In the genomic region with DNA sequence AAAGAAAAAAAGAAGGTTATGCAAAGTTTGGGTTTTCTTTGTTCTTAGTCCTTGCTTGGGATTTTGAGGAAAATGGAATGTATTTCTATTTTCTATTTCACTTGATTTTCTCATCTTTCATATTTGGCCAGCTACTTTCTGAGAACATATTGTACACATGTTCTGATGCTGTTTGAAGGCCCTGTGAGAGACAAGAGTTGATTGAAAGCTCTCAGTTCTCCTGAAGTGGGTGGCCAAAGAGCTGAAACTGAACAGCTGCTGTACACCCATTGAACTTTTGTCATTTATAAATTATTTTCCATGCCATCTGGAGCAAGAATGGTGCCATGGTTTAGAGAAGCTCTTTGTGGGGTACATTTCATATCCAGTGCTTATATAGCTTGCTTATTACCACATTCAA, we compare ENCODE assay signal across 16 cellular contexts.
DNase-seq lines count a peak whose midpoint lies in the region; ATAC-seq, FAIRE-seq and TF ChIP-seq lines count a peak whose summit lies in the region.
"Had no signal": no experiment of that assay in that cellular context is flagged by ENCODE, and none has a peak within 500 bp of the region (broad histone marks: within the 10 kb centered on the region; RNA-seq: fewer than 3 reads in every experiment).

No MANE protein-coding gene starts in this region.

- intact Hi-C loops in GM12878 (cut with micrococcal nuclease; ENCODE audit: unreplicated experiment) (no loop called here), pancreas (cut with DNase I) (no loop called here)

- no peak for ATAC-seq in GM12878
- no peak for ATAC-seq in natural killer cell treated with Interleukin-12 subunit alpha and Interleukin-12 subunit beta and Interleukin-15 and Interleukin-18, amount 100 ng/mL, for 72 hours
- no peak for ATAC-seq in pancreas
- ATAC-seq in HG03139 (IDR thresholded peaks at IDR 0.05; ENCODE audit: unreplicated experiment), result no peak
- ATAC-seq: activated CD4-positive, alpha-beta T cell treated with anti-CD3 and anti-CD28 coated beads for 36 hours; esophagus mucosa had no signal

- FAIRE-seq in GM12878 (lab: Jason Lieb, UNC) (no peak), pancreas (lab: Jason Lieb, UNC) (no peak)

- TF ChIP-seq EP300 in GM12878 (IDR thresholded peaks at IDR 0.05; ENCODE audit: borderline replicate concordance in 1 of 2, control insufficient read depth in 1 of 2, low read depth in 2 of 2, low read length in 2 of 2), result no peak

- no peaks in the 10 kb centered on the region for H3K79me2 ChIP-seq in GM12878 (ENCODE audit: control insufficient read depth, insufficient read depth, low read length)

- no peak overlapping the region for H3K27ac ChIP-seq in GM12878 (ENCODE audit: control insufficient read depth, insufficient read depth)
- no peak overlapping the region for H3K27ac ChIP-seq in pancreas
- H3K27ac ChIP-seq: thoracic aorta had no signal

- H3K36me3 ChIP-seq in GM12878 (ENCODE audit: control insufficient read depth in 2 of 2, insufficient read depth in 2 of 2, low read length in 1 of 2) (no peaks in the 10 kb centered on the region), pancreas (no peaks in the 10 kb centered on the region)
- H3K36me3 ChIP-seq: thoracic aorta had no signal

- H3K9me3 Mint-ChIP-seq in HFFc6 (no peaks in the 10 kb centered on the region), progenitor cell of endocrine pancreas (ENCODE audit: low read depth) (no peaks in the 10 kb centered on the region)
- no peaks in the 10 kb centered on the region for H3K9me3 Mint-ChIP-seq in natural killer cell treated with Interleukin-12 subunit alpha and Interleukin-12 subunit beta and Interleukin-15 and Interleukin-18, amount 100 ng/mL, for 72 hours
- H3K9me3 Mint-ChIP-seq: CD14-positive monocyte had no signal

- H3K9ac ChIP-seq in GM12878 (ENCODE audit: control insufficient read depth, insufficient read depth, low read length), result no peak overlapping the region

- H3K27me3 Mint-ChIP-seq in HFFc6 (ENCODE audit: insufficient read depth), result no peaks in the 10 kb centered on the region
- H3K27me3 Mint-ChIP-seq in progenitor cell of endocrine pancreas, result no peaks in the 10 kb centered on the region
- peaks cover 1 to 3% of the 10 kb centered on the region in 2 donors for H3K27me3 Mint-ChIP-seq in natural killer cell treated with Interleukin-12 subunit alpha and Interleukin-12 subunit beta and Interleukin-15 and Interleukin-18, amount 100 ng/mL, for 72 hours

- CTCF ChIA-PET in GM12878 (lab: Yijun Ruan, JAX), result interaction anchor here (0.6 to 1.6 kb wide), 4 partner anchors 9 to 107 kb away, joined by 3 to 5 read pairs (median 3); no protein-coding TSS in a partner anchor

- no peak overlapping the region for H3K4me2 ChIP-seq in GM12878 (ENCODE audit: control insufficient read depth, insufficient read depth)

- DNase-seq in HFFc6 (no peak), NCI-H1694 treated with DMSO at 0.1 percent for 48 hours (lab: John Stamatoyannopoulos, UW) (peak; percentile 93), GM12878 (ENCODE audit: low read depth, low spot score) (no peak), progenitor cell of endocrine pancreas (ENCODE audit: low spot score, unreplicated experiment) (no peak), pancreas (no peak)
- no peak for DNase-seq in natural killer cell treated with Interleukin-12 subunit alpha and Interleukin-12 subunit beta and Interleukin-15 and Interleukin-18, amount 100 ng/mL, for 72 hours (ENCODE audit: low spot score)
- DNase-seq: activated CD4-positive, alpha-beta T cell treated with anti-CD3 and anti-CD28 coated beads for 36 hours; activated CD8-positive, alpha-beta memory T cell treated with anti-CD3 and anti-CD28 coated beads, Interleukin-2, amount 50 U/mL, for 4 hours; activated naive CD4-positive, alpha-beta T cell; HCEC 1CT; SIG-M5 had no signal

- in situ Hi-C loops in GM12878 (cut with MboI), result no loop called here

- no TSS peak for BruUV-seq in GM12878 (replicated peaks; lab: Mats Ljungman, UMichigan)

- TF ChIP-seq RAD21 in GM12878 (IDR thresholded peaks at IDR 0.05; ENCODE audit: insufficient read depth, low read depth, low read length), result no peak

- SMC1A ChIA-PET in GM12878 (lab: Charles Lee; ENCODE audit: uncharacterized antibody, unreplicated experiment), result interaction anchor here (0.7 to 1.8 kb wide), 4 partner anchors 24 to 70 kb away, joined by 3 to 5 read pairs (median 4); no protein-coding TSS in a partner anchor

- H3K4me3 Mint-ChIP-seq in HFFc6 (peak overlapping the region; percentile 37; the same call in 1 of the 2 replicates), progenitor cell of endocrine pancreas (ENCODE audit: low read depth) (no peak overlapping the region)
- H3K4me3 Mint-ChIP-seq in natural killer cell treated with Interleukin-12 subunit alpha and Interleukin-12 subunit beta and Interleukin-15 and Interleukin-18, amount 100 ng/mL, for 72 hours, result no peak overlapping the region
- H3K4me3 Mint-ChIP-seq: activated CD4-positive, alpha-beta T cell treated with anti-CD3 and anti-CD28 coated beads for 36 hours; CD14-positive monocyte had no signal

- no peak overlapping the region for H3K4me3 ChIP-seq in GM12878
- H3K4me3 ChIP-seq in pancreas, result no peak overlapping the region
- H3K4me3 ChIP-seq: skin epidermis, thoracic aorta had no signal

- POLR2A ChIA-PET in GM12878 (lab: Charles Lee), result interaction anchor here (0.6 to 1.0 kb wide), 2 partner anchors 79 to 274 kb away, joined by 3 to 5 read pairs; no protein-coding TSS in a partner anchor

- no peak overlapping the region for H2AFZ ChIP-seq in GM12878 (ENCODE audit: control insufficient read depth, low read depth, low read length)

- H3K36me3 Mint-ChIP-seq in HFFc6 (ENCODE audit: low read depth) (no peaks in the 10 kb centered on the region), progenitor cell of endocrine pancreas (ENCODE audit: insufficient read depth) (peaks cover 3% of the 10 kb centered on the region)
- H3K36me3 Mint-ChIP-seq in natural killer cell treated with Interleukin-12 subunit alpha and Interleukin-12 subunit beta and Interleukin-15 and Interleukin-18, amount 100 ng/mL, for 72 hours, result no peaks in the 10 kb centered on the region
- H3K36me3 Mint-ChIP-seq: CD14-positive monocyte had no signal

- H3K4me1 ChIP-seq in GM12878 (ENCODE audit: control insufficient read depth, insufficient read depth, low read length) (no peaks in the 10 kb centered on the region; the same call in 1 of the 2 replicates), pancreas (no peaks in the 10 kb centered on the region)

- H3K27me3 ChIP-seq in GM12878 (replicated peaks in 1 of 2; ENCODE audit: control insufficient read depth in 2 of 2, insufficient read depth in 2 of 2, low read length in 1 of 2), result no peaks in the 10 kb centered on the region
- H3K27me3 ChIP-seq in pancreas, result no peaks in the 10 kb centered on the region

- no peaks in the 10 kb centered on the region for H4K20me1 ChIP-seq in GM12878 (ENCODE audit: control insufficient read depth, insufficient read depth)

- H3K27ac Mint-ChIP-seq in HFFc6 (peak overlapping the region; percentile 56), progenitor cell of endocrine pancreas (peak overlapping the region; percentile 88)
- H3K27ac Mint-ChIP-seq in natural killer cell treated with Interleukin-12 subunit alpha and Interleukin-12 subunit beta and Interleukin-15 and Interleukin-18, amount 100 ng/mL, for 72 hours, result no peak overlapping the region
- H3K27ac Mint-ChIP-seq: activated CD4-positive, alpha-beta T cell treated with anti-CD3 and anti-CD28 coated beads for 36 hours; CD14-positive monocyte had no signal

- TF ChIP-seq CTCF in HFFc6 (IDR thresholded peaks at IDR 0.05) (no peak), GM12878 (IDR thresholded peaks at IDR 0.05 in 2 of 3, conservative IDR thresholded peaks at IDR 0.05 in 1 of 3; ENCODE audit: control insufficient read depth in 2 of 3, extremely low read depth in 1 of 3, insufficient read depth in 1 of 3, low read depth in 3 of 3, low read length in 3 of 3) (no peak), progenitor cell of endocrine pancreas (IDR thresholded peaks at IDR 0.05; ENCODE audit: unreplicated experiment) (no peak), pancreas (IDR thresholded peaks at IDR 0.05) (no peak)

- no peak for TF ChIP-seq POLR2A in GM12878 (IDR thresholded peaks at IDR 0.05; ENCODE audit: low read depth, low read length)

- no peaks in the 10 kb centered on the region for H3K9me3 ChIP-seq in GM12878 (replicated peaks; ENCODE audit: control insufficient read depth, insufficient read depth, low read length)
- H3K9me3 ChIP-seq in pancreas, result no peaks in the 10 kb centered on the region
- H3K9me3 ChIP-seq: thoracic aorta had no signal

- H3K4me1 Mint-ChIP-seq in HFFc6 (ENCODE audit: low read depth), result peaks cover 42% of the 10 kb centered on the region
- peaks cover 60% of the 10 kb centered on the region for H3K4me1 Mint-ChIP-seq in progenitor cell of endocrine pancreas (ENCODE audit: low read depth)
- H3K4me1 Mint-ChIP-seq in natural killer cell treated with Interleukin-12 subunit alpha and Interleukin-12 subunit beta and Interleukin-15 and Interleukin-18, amount 100 ng/mL, for 72 hours (ENCODE audit: low read depth in 2 of 2), result no peaks in the 10 kb centered on the region

- RAD21 ChIA-PET in GM12878 (lab: Charles Lee; ENCODE audit: unreplicated experiment), result interaction anchor here (0.5 to 0.6 kb wide), 2 partner anchors 410 to 1484 kb away, joined by 3 to 4 read pairs; no protein-coding TSS in a partner anchor

TF ChIP-seq in GM12878, 131 proteins besides CTCF, POLR2A, EP300 and RAD21:
- TF ChIP-seq, protein P1, sequence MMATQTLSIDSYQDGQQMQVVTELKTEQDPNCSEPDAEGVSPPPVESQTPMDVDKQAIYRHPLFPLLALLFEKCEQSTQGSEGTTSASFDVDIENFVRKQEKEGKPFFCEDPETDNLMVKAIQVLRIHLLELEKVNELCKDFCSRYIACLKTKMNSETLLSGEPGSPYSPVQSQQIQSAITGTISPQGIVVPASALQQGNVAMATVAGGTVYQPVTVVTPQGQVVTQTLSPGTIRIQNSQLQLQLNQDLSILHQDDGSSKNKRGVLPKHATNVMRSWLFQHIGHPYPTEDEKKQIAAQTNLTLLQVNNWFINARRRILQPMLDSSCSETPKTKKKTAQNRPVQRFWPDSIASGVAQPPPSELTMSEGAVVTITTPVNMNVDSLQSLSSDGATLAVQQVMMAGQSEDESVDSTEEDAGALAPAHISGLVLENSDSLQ (IDR thresholded peaks at IDR 0.05), result peak; percentile 35; the same call in 1 of the 2 replicates
- TF ChIP-seq PAX5 (IDR thresholded peaks at IDR 0.05; ENCODE audit: borderline replicate concordance, low read depth, low read length), result no peak

Comparison
In these comparisons a context has a peak if more than half of its experiments do, and no peak if none do; other contexts are left out.
1. H3K27ac Mint-ChIP-seq: peak in HFFc6 (single experiment) and progenitor cell of endocrine pancreas (single experiment); none in natural killer cell treated with Interleukin-12 subunit alpha and Interleukin-12 subunit beta and Interleukin-15 and Interleukin-18, amount 100 ng/mL, for 72 hours (0 of 2).